13 cellular contexts compared by ENCODE assay signal in the genomic region with DNA sequence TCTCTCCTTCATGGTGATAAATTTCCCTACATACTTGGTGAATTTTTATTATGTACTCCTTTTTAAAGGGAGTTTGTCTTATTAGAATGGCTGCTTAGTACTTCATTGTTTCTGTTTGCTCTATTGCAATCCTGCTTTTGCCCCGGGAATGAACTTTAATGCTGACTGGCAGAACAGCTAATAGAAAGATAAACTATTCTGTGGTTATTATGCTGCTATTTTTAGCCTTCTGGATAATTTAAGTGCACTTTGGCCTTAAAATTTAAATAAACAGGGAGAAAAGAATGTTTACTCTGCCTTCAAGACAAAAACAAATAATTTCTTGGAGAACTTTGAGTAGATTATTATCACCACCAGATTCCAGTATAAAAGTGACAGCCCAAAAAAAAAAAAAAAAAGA.
DNase-seq lines count a peak whose midpoint lies in the region; ATAC-seq and TF ChIP-seq lines count a peak whose summit lies in the region.
"Had no signal": no experiment of that assay in that cellular context is flagged by ENCODE, and none has a peak within 500 bp of the region (broad histone marks: within the 10 kb centered on the region; RNA-seq: fewer than 3 reads in every experiment).

No MANE protein-coding gene starts in this region.

- H3K36me3 ChIP-seq in HEK293 (ENCODE audit: control insufficient read depth in 2 of 2, insufficient read depth in 1 of 2, low read length in 2 of 2): no peaks in the 10 kb centered on the region
- no peaks in the 10 kb centered on the region for H3K36me3 ChIP-seq in skeletal muscle satellite cell (ENCODE audit: insufficient read depth, low read length)
- no peaks in the 10 kb centered on the region for H3K36me3 ChIP-seq in aorta (ENCODE audit: control insufficient read depth in 1 of 2, insufficient read depth in 2 of 2, low read length in 1 of 2)

- in situ Hi-C loops in astrocyte of the cerebellum (cut with HindIII; ENCODE audit: low sequenced_read_pairs): no loop called here

- peak overlapping the region; percentile 7 for H3K4me2 ChIP-seq in skeletal muscle satellite cell (ENCODE audit: low read length)

- WGBS in right cardiac atrium: 8% methylated on average over 1 of the region's 1 CpG
- WGBS in aorta, 2 donors: 0 to 1% methylated on average over 1 of the region's 1 CpG

- no peaks in the 10 kb centered on the region for H3K9me3 ChIP-seq in HEK293 (ENCODE audit: control insufficient read depth, insufficient read depth, low read depth, low read length)
- H3K9me3 ChIP-seq in right cardiac atrium (ENCODE audit: control insufficient read depth, low read length): no peaks in the 10 kb centered on the region
- no peaks in the 10 kb centered on the region for H3K9me3 ChIP-seq in skeletal muscle satellite cell (replicated peaks; ENCODE audit: low read length)
- no peaks in the 10 kb centered on the region for H3K9me3 ChIP-seq in aorta (ENCODE audit: control insufficient read depth, low read length)

- H3K27ac ChIP-seq in HEK293 (ENCODE audit: extremely low read depth, low read depth, low read length): no peak overlapping the region
- no peak overlapping the region for H3K27ac ChIP-seq in right cardiac atrium (ENCODE audit: low read length)
- no peak overlapping the region for H3K27ac ChIP-seq in aorta (ENCODE audit: low read depth in 1 of 2, low read length in 2 of 2)

- H3K4me3 ChIP-seq in HEK293 (ENCODE audit: low read depth, low read length) (no peak overlapping the region), astrocyte of the cerebellum (ENCODE audit: low read depth, low read length) (no peak overlapping the region), right cardiac atrium (ENCODE audit: low read length) (peak overlapping the region; percentile 25), skeletal muscle satellite cell (ENCODE audit: low read length) (no peak overlapping the region), aorta (ENCODE audit: low read length in 2 of 2) (no peak overlapping the region)
- H3K4me3 ChIP-seq: mucosa of descending colon had no signal

- intact Hi-C loops in right cardiac atrium (cut with DNase I) (no loop called here), aorta (cut with DNase I) (no loop called here)

- CTCF ChIA-PET in HEK293 (lab: Yijun Ruan, JAX): no interaction called here

- H3K9ac ChIP-seq in skeletal muscle satellite cell (ENCODE audit: low read depth, low read length): no peak overlapping the region

- TF ChIP-seq CTCF in HEK293 (tag by site-specific recombination; IDR thresholded peaks at IDR 0.05) (no peak), astrocyte of the cerebellum (IDR thresholded peaks at IDR 0.05; ENCODE audit: low read depth, low read length, missing control alignments) (no peak)

- H3K4me1 ChIP-seq in HEK293 (ENCODE audit: control insufficient read depth, insufficient read depth, low read length) (peaks cover 2% of the 10 kb centered on the region; the same call in 1 of the 2 replicates), right cardiac atrium (ENCODE audit: control insufficient read depth, insufficient read depth, low read length) (no peaks in the 10 kb centered on the region), skeletal muscle satellite cell (ENCODE audit: control insufficient read depth, insufficient read depth, low read length) (peaks cover 10% of the 10 kb centered on the region), aorta (ENCODE audit: control insufficient read depth in 1 of 2, insufficient read depth in 2 of 2, low read length in 2 of 2) (peaks cover 0 to 2% of the 10 kb centered on the region in 2 donors)

- H3K27me3 ChIP-seq in right cardiac atrium (ENCODE audit: control insufficient read depth, insufficient read depth) (no peaks in the 10 kb centered on the region), skeletal muscle satellite cell (ENCODE audit: control insufficient read depth, insufficient read depth, low read length) (no peaks in the 10 kb centered on the region), aorta (ENCODE audit: control insufficient read depth in 1 of 2, insufficient read depth in 2 of 2, low read length in 1 of 2) (no peaks in the 10 kb centered on the region)

- ATAC-seq in right cardiac atrium (peak in 1 of 2 donors; percentile 50), aorta (ENCODE audit: low FRiP score) (no peak), GM18907 (IDR thresholded peaks at IDR 0.05; ENCODE audit: unreplicated experiment) (no peak)
- ATAC-seq: mucosa of descending colon had no signal

- peak; percentile 22 for DNase-seq in astrocyte of the cerebellum (ENCODE audit: low read depth)
- DNase-seq in right cardiac atrium: no peak
- no peak for DNase-seq in RKO (ENCODE audit: low spot score)
- DNase-seq in aorta: no peak
- no peak for DNase-seq in NCI-H187 (lab: John Stamatoyannopoulos, UW)
- DNase-seq: activated T-cell treated with anti-CD3 and anti-CD28 coated beads, Interleukin-2, amount 50 U/mL, for 24 hours; DMS53; mucosa of descending colon; NCI-H2029; stimulated activated naive CD4-positive, alpha-beta T cell treated with Interleukin-2 at 50 U/mL for 16 hours had no signal

- POLR2A ChIA-PET in HEK293 (lab: Yijun Ruan, JAX): no interaction called here

TF ChIP-seq in HEK293, 187 proteins besides CTCF, POLR2A, EP300 and RAD21:
- TF ChIP-seq ZFHX2 (tag by site-specific recombination; conservative IDR thresholded peaks at IDR 0.05) (no peak), WT1 (tag by site-specific recombination; IDR thresholded peaks at IDR 0.05) (0 out of 2 replicates have a peak, but pooled peaks have one; percentile 17), TRIM28 (IDR thresholded peaks at IDR 0.05; ENCODE audit: borderline replicate concordance, low read length) (0 out of 2 replicates have a peak, but pooled peaks have one; percentile 11)
- TF ChIP-seq, protein P1, sequence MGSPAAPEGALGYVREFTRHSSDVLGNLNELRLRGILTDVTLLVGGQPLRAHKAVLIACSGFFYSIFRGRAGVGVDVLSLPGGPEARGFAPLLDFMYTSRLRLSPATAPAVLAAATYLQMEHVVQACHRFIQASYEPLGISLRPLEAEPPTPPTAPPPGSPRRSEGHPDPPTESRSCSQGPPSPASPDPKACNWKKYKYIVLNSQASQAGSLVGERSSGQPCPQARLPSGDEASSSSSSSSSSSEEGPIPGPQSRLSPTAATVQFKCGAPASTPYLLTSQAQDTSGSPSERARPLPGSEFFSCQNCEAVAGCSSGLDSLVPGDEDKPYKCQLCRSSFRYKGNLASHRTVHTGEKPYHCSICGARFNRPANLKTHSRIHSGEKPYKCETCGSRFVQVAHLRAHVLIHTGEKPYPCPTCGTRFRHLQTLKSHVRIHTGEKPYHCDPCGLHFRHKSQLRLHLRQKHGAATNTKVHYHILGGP (tag by site-specific recombination; IDR thresholded peaks at IDR 0.05): peak; percentile 44; the same call in 1 of the 2 replicates
